10 cellular contexts compared by ENCODE assay signal in genomic region chr3:66836363-66837152, GRCh38.
A peak's percentile ranks its signal among the peaks of the same experiment; 100 is the strongest.
DNase-seq lines count a peak whose midpoint lies in the region; ATAC-seq and TF ChIP-seq lines count a peak whose summit lies in the region.
"Had no signal": no experiment of that assay in that cellular context is flagged by ENCODE, and none has a peak within 500 bp of the region (broad histone marks: within the 10 kb centered on the region; RNA-seq: fewer than 3 reads in every experiment).

No MANE protein-coding gene starts in this region.

- H4K5ac ChIP-seq in IMR-90 (ENCODE audit: low read depth, low read length), result no peak overlapping the region

- ATAC-seq in IMR-90 (ENCODE audit: low read depth) (peak; percentile 78), mucosa of descending colon (peak; percentile 32), GM18517 (IDR thresholded peaks at IDR 0.05; ENCODE audit: unreplicated experiment) (no peak), HG02623 (IDR thresholded peaks at IDR 0.05; ENCODE audit: unreplicated experiment) (no peak)
- no peak for ATAC-seq in stimulated activated naive B cell treated with anti-CD40 and anti-IgM and Interleukin-4, amounts not matched to agents 10 μg/mL and 1 μg/mL and 100 μg/mL, for 72 hours (replicated peaks)

- H2AK5ac ChIP-seq in IMR-90 (ENCODE audit: low read depth, low read length), result no peak overlapping the region

- POLR2A ChIA-PET in BJ (lab: Charles Lee), result no interaction called here
- POLR2A ChIA-PET in IMR-90 (lab: Charles Lee; ENCODE audit: unreplicated experiment), result no interaction called here

- no peak overlapping the region for H2BK20ac ChIP-seq in IMR-90 (ENCODE audit: low read depth, low read length)

- no peak overlapping the region for H2BK15ac ChIP-seq in IMR-90 (ENCODE audit: low read depth, low read length)

- H3K27me3 ChIP-seq in BJ (ENCODE audit: control insufficient read depth, insufficient read depth, low read length) (no peaks in the 10 kb centered on the region), IMR-90 (ENCODE audit: control insufficient read depth, insufficient read depth, low read length) (peaks cover 3% of the 10 kb centered on the region; the same call in 1 of the 2 replicates)

- no peak overlapping the region for H3K4ac ChIP-seq in IMR-90 (ENCODE audit: low read depth, low read length)

- no peak overlapping the region for H4K8ac ChIP-seq in IMR-90 (ENCODE audit: low read depth in 2 of 2, low read length in 2 of 2)

- H3K36me3 Mint-ChIP-seq in chondrocyte (ENCODE audit: low read depth), result no peaks in the 10 kb centered on the region
- peaks cover 0 to 2% of the 10 kb centered on the region in 2 donors for H3K36me3 Mint-ChIP-seq in stimulated activated naive B cell treated with anti-CD40 and anti-IgM and Interleukin-4, amounts not matched to agents 10 μg/mL and 1 μg/mL and 100 μg/mL, for 72 hours

- in situ Hi-C loops in IMR-90 (cut with MboI; ENCODE audit: low sequenced_read_pairs), result no loop called here

- H3K4me1 Mint-ChIP-seq in chondrocyte (ENCODE audit: low read depth), result no peaks in the 10 kb centered on the region
- no peaks in the 10 kb centered on the region for H3K4me1 Mint-ChIP-seq in stimulated activated naive B cell treated with anti-CD40 and anti-IgM and Interleukin-4, amounts not matched to agents 10 μg/mL and 1 μg/mL and 100 μg/mL, for 72 hours

- BruUV-seq in IMR-90 (replicated peaks; lab: Mats Ljungman, UMichigan), result no TSS peak

- no peaks in the 10 kb centered on the region for H3K79me1 ChIP-seq in IMR-90 (ENCODE audit: low read depth in 1 of 2, low read length in 2 of 2)

- H3K9me3 Mint-ChIP-seq in chondrocyte (ENCODE audit: low read depth), result no peaks in the 10 kb centered on the region
- no peaks in the 10 kb centered on the region for H3K9me3 Mint-ChIP-seq in stimulated activated naive B cell treated with anti-CD40 and anti-IgM and Interleukin-4, amounts not matched to agents 10 μg/mL and 1 μg/mL and 100 μg/mL, for 72 hours

- peaks cover 2% of the 10 kb centered on the region; the same call in 1 of the 2 replicates for H3K9me3 ChIP-seq in IMR-90 (ENCODE audit: control insufficient read depth, insufficient read depth, low read length)
- H3K9me3 ChIP-seq in mucosa of descending colon, result no peaks in the 10 kb centered on the region

- H3K4me3 ChIP-seq in BJ (ENCODE audit: low read depth, low read length) (no peak overlapping the region), IMR-90 (ENCODE audit: insufficient read depth, low read depth, low read length) (no peak overlapping the region), mucosa of descending colon (no peak overlapping the region)

- TF ChIP-seq CTCF in BJ (IDR thresholded peaks at IDR 0.05; ENCODE audit: insufficient read depth, low read depth, low read length), result peak; percentile 20; the same call in 1 of the 2 replicates
- TF ChIP-seq CTCF in IMR-90 (conservative IDR thresholded peaks at IDR 0.05; ENCODE audit: low read depth, low read length), result peak; percentile 50
- peak; percentile 84 for TF ChIP-seq CTCF in chondrocyte (IDR thresholded peaks at IDR 0.05)
- no peak for TF ChIP-seq CTCF in mucosa of descending colon (IDR thresholded peaks at IDR 0.05)

- H3K36me3 ChIP-seq in BJ (ENCODE audit: control insufficient read depth, insufficient read depth, low read length) (no peaks in the 10 kb centered on the region), IMR-90 (ENCODE audit: control insufficient read depth, insufficient read depth, low read length) (no peaks in the 10 kb centered on the region), mucosa of descending colon (ENCODE audit: low read depth) (no peaks in the 10 kb centered on the region)

- no peak overlapping the region for H3K23ac ChIP-seq in IMR-90 (ENCODE audit: low read depth, low read length)

- WGBS in IMR-90 (ENCODE audit: extremely low coverage in 2 of 2, insufficient read length in 1 of 2), 2 experiments, result no CpG with 5 or more reads among the region's 5 CpGs

- H3K18ac ChIP-seq in IMR-90 (ENCODE audit: low read depth, low read length), result no peak overlapping the region

- peaks cover 3% of the 10 kb centered on the region for H3K27me3 Mint-ChIP-seq in chondrocyte (ENCODE audit: low read depth)
- peaks cover 4 to 23% of the 10 kb centered on the region in 2 donors for H3K27me3 Mint-ChIP-seq in stimulated activated naive B cell treated with anti-CD40 and anti-IgM and Interleukin-4, amounts not matched to agents 10 μg/mL and 1 μg/mL and 100 μg/mL, for 72 hours

- no peak overlapping the region for H4K91ac ChIP-seq in IMR-90 (ENCODE audit: insufficient read depth, low read depth, low read length)

- H2BK120ac ChIP-seq in IMR-90 (ENCODE audit: low read depth, low read length), result no peak overlapping the region

- intact Hi-C loops in IMR-90 (cut with micrococcal nuclease) (loop anchor here (1.0 kb wide), 2 partner anchors 560 to 582 kb away; no protein-coding TSS in a partner anchor), mucosa of descending colon (cut with DNase I, micrococcal nuclease) (loop anchor here in 1 of 2 donors (10.0 kb wide), 1 partner anchor 582 kb away; no protein-coding TSS in a partner anchor)

- no peak overlapping the region for H3K27ac ChIP-seq in IMR-90 (ENCODE audit: insufficient read depth, low read length)

- H2AK9ac ChIP-seq in IMR-90 (replicated peaks; ENCODE audit: low read depth, low read length, poor library complexity), result no peak overlapping the region

- dilution Hi-C loops in IMR-90 (cut with HindIII; ENCODE audit: low sequenced_read_pairs, unreplicated experiment), result no loop called here

- H3K4me3 Mint-ChIP-seq in chondrocyte (ENCODE audit: unreplicated experiment), result no peak overlapping the region
- no peak overlapping the region for H3K4me3 Mint-ChIP-seq in stimulated activated naive B cell treated with anti-CD40 and anti-IgM and Interleukin-4, amounts not matched to agents 10 μg/mL and 1 μg/mL and 100 μg/mL, for 72 hours

- no peak overlapping the region for H3K4me2 ChIP-seq in IMR-90 (ENCODE audit: low read depth, low read length)

- peak; percentile 58 for TF ChIP-seq RAD21 in IMR-90 (IDR thresholded peaks at IDR 0.05; ENCODE audit: low read length)

- CTCF ChIA-PET in BJ (lab: Yijun Ruan, JAX) (no interaction called here), IMR-90 (lab: Yijun Ruan, JAX) (no interaction called here)

- no peak overlapping the region for H3K9ac ChIP-seq in IMR-90 (ENCODE audit: low read depth, low read length)

- no peaks in the 10 kb centered on the region for H4K20me1 ChIP-seq in IMR-90 (ENCODE audit: insufficient read depth, low read length)

- H2AFZ ChIP-seq in IMR-90 (replicated peaks; ENCODE audit: low read length, poor library complexity), result no peak overlapping the region

- DNase-seq in BJ (ENCODE audit: low read depth), result no peak
- peak; percentile 31 for DNase-seq in IMR-90
- DNase-seq in chondrocyte (ENCODE audit: low spot score), result no peak
- DNase-seq in mucosa of descending colon, result no peak
- no peak for DNase-seq in epidermal melanocyte (ENCODE audit: insufficient read length, low spot score)
- no peak for DNase-seq in stimulated activated naive B cell treated with anti-CD40 and anti-IgM and Interleukin-4, amounts not matched to agents 10 μg/mL and 1 μg/mL and 100 μg/mL, for 72 hours
- DNase-seq: activated T-cell treated with anti-CD3 and anti-CD28 coated beads, Interleukin-2, amount 50 U/mL, for 1 hour; central memory CD4-positive, alpha-beta T cell had no signal

- no peaks in the 10 kb centered on the region for H3K9me1 ChIP-seq in IMR-90 (ENCODE audit: insufficient read depth, low read length)

- H2BK5ac ChIP-seq in IMR-90 (ENCODE audit: low read depth, low read length, poor library complexity, severe bottlenecking), result no peak overlapping the region

- no peak overlapping the region for H3K27ac Mint-ChIP-seq in chondrocyte (ENCODE audit: unreplicated experiment)
- no peak overlapping the region for H3K27ac Mint-ChIP-seq in stimulated activated naive B cell treated with anti-CD40 and anti-IgM and Interleukin-4, amounts not matched to agents 10 μg/mL and 1 μg/mL and 100 μg/mL, for 72 hours

- no peak overlapping the region for H3K14ac ChIP-seq in IMR-90 (replicated peaks; ENCODE audit: low read depth, low read length)

- H3K4me1 ChIP-seq in IMR-90 (ENCODE audit: control insufficient read depth, insufficient read depth, low read length), result no peaks in the 10 kb centered on the region
- peaks cover under 1% of the 10 kb centered on the region for H3K4me1 ChIP-seq in mucosa of descending colon (ENCODE audit: low read depth)

- no peak for TF ChIP-seq POLR2A in IMR-90 (IDR thresholded peaks at IDR 0.05; ENCODE audit: low read depth, low read length)

- H3K56ac ChIP-seq in IMR-90 (ENCODE audit: extremely low read depth, insufficient read depth, low read length), result no peak overlapping the region

TF ChIP-seq in IMR-90, 13 proteins besides CTCF, POLR2A, EP300 and RAD21:
- TF ChIP-seq NFE2L2 (IDR thresholded peaks at IDR 0.05; ENCODE audit: low read depth, low read length), result no peak
- no peak for TF ChIP-seq FOS (IDR thresholded peaks at IDR 0.05; ENCODE audit: low read depth, low read length)
- TF ChIP-seq SMC3 (IDR thresholded peaks at IDR 0.05; ENCODE audit: low read depth, low read length), result peak; percentile 61

Comparison
In these comparisons a context has a peak if more than half of its experiments do, and no peak if none do; other contexts are left out.
1. ATAC-seq: peak in IMR-90 (single experiment) and mucosa of descending colon (single experiment); none in GM18517 (single experiment), stimulated activated naive B cell treated with anti-CD40 and anti-IgM and Interleukin-4, amounts not matched to agents 10 μg/mL and 1 μg/mL and 100 μg/mL, for 72 hours (0 of 2) and HG02623 (single experiment).